In the genomic region with DNA sequence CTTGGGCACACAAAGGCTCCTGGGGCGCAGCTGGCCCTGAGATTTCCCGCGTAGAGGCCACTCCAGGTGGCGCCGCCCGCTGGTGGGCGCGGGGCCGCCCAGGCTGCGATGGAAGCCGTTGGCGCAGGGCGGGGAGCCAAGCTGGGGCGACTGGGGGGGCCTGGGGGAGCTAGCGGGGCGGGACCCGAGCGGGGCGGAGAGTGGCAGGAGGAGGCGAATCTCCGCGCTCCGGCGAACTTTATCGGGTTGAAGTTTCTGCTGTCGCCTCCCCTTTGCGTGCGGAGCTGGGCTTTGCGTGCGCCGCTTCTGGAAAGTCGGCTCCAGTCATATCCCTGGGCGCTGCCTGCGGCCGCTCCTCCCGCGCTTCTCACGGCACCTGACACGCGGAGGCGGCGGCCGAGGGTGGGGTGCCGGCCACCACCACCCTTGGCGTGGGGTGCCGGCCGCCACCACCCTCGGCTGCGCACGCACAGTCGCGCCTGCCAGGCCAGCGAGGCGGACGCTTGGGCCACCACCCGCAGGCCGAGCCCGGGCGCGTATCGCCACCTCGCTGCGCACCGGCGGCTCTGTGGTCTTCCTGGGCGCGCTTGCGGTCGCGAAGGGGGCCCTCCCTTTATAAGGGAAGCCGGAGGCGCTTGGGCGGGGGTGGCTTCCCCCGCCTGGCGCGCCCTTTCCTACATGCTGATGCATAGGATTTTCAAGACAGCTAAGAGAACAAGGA, we compare ENCODE assay signal across 8 cellular contexts. TPM values are rescaled to one million over a fixed set of nuclear protein-coding genes. Genes with fewer than 3 reads are reported as not detected.
A peak's percentile ranks its signal among the peaks of the same experiment; 100 is the strongest.
DNase-seq lines count a peak whose midpoint lies in the region; ATAC-seq and TF ChIP-seq lines count a peak whose summit lies in the region.

No MANE protein-coding gene starts in this region.

- TF ChIP-seq CTCF in HFFc6 (IDR thresholded peaks at IDR 0.05) = peak; percentile 60
- TF ChIP-seq CTCF in thoracic aorta (IDR thresholded peaks at IDR 0.05) = no peak

- H3K36me3 ChIP-seq in thoracic aorta = no peaks in the 10 kb centered on the region

- H3K9me3 Mint-ChIP-seq in HFFc6 = no peaks in the 10 kb centered on the region
- H3K9me3 Mint-ChIP-seq in activated CD4-positive, alpha-beta T cell treated with anti-CD3 and anti-CD28 coated beads, Interleukin-2, amount 10 ng/mL, durations not matched to agents 7 days and 5 days = no peaks in the 10 kb centered on the region
- H3K9me3 Mint-ChIP-seq in naive thymus-derived CD8-positive, alpha-beta T cell = no peaks in the 10 kb centered on the region

- peaks cover 3 to 37% of the 10 kb centered on the region in 2 donors for H3K4me1 ChIP-seq in thoracic aorta (ENCODE audit: control insufficient read depth in 1 of 2, low read depth in 2 of 2)

- no peaks in the 10 kb centered on the region for H3K9me3 ChIP-seq in thoracic aorta

- H3K27ac ChIP-seq in thoracic aorta = peak overlapping the region in 1 of 2 donors; percentile 48

- no peaks in the 10 kb centered on the region for H3K4me1 Mint-ChIP-seq in HFFc6 (ENCODE audit: low read depth)
- H3K4me1 Mint-ChIP-seq in activated CD4-positive, alpha-beta T cell treated with anti-CD3 and anti-CD28 coated beads, Interleukin-2, amount 10 ng/mL, durations not matched to agents 7 days and 5 days = peaks cover 39% of the 10 kb centered on the region
- peaks cover 5 to 19% (median 14%) of the 10 kb centered on the region in 4 donors for H3K4me1 Mint-ChIP-seq in naive thymus-derived CD8-positive, alpha-beta T cell

- H3K4me3 ChIP-seq in thoracic aorta = peak overlapping the region; percentile 80

- H3K36me3 Mint-ChIP-seq in HFFc6 (ENCODE audit: low read depth) = no peaks in the 10 kb centered on the region
- peaks cover 9% of the 10 kb centered on the region for H3K36me3 Mint-ChIP-seq in activated CD4-positive, alpha-beta T cell treated with anti-CD3 and anti-CD28 coated beads, Interleukin-2, amount 10 ng/mL, durations not matched to agents 7 days and 5 days (ENCODE audit: low read depth)
- H3K36me3 Mint-ChIP-seq in naive thymus-derived CD8-positive, alpha-beta T cell = peaks cover 0 to 3% (median 0%) of the 10 kb centered on the region in 3 donors

- POLR2A ChIA-PET in activated CD4-positive, alpha-beta T cell treated with anti-CD3 and anti-CD28 coated beads, Interleukin-2, amount 10 ng/mL, durations not matched to agents 7 days and 5 days (lab: Charles Lee) = interaction anchor here (1.4 kb wide), 1 partner anchor 19 kb away, joined by 3 read pairs; no protein-coding TSS in a partner anchor
- POLR2A ChIA-PET in naive thymus-derived CD8-positive, alpha-beta T cell (lab: Charles Lee) = no interaction called here

- ATAC-seq in naive thymus-derived CD8-positive, alpha-beta T cell = peak in 1 of 2 donors; percentile 32
- ATAC-seq in thoracic aorta (ENCODE audit: insufficient number of reproducible peaks, low FRiP score, low read depth) = no peak

- DNase-seq in DMS153 (lab: John Stamatoyannopoulos, UW) (peak; percentile 36), DMS153 treated with DMSO at 0.1 percent for 48 hours (lab: John Stamatoyannopoulos, UW; ENCODE audit: unreplicated experiment) (no peak), HFFc6 (peak; percentile 56), NCI-H1694 treated with DMSO at 0.1 percent for 48 hours (lab: John Stamatoyannopoulos, UW) (peak; percentile 92), fibroblast of gingiva (ENCODE audit: low read depth) (peak; percentile 97), thoracic aorta (ENCODE audit: low spot score) (no peak)
- peak; percentile 78 for DNase-seq in activated CD4-positive, alpha-beta T cell treated with anti-CD3 and anti-CD28 coated beads, Interleukin-2, amount 10 ng/mL, durations not matched to agents 7 days and 5 days
- DNase-seq in naive thymus-derived CD8-positive, alpha-beta T cell = no peak

- peaks cover 14% of the 10 kb centered on the region for H3K27me3 ChIP-seq in thoracic aorta (replicated peaks; ENCODE audit: insufficient read depth)

- peaks cover 31% of the 10 kb centered on the region for H3K27me3 Mint-ChIP-seq in HFFc6 (ENCODE audit: insufficient read depth)
- peaks cover 49% of the 10 kb centered on the region for H3K27me3 Mint-ChIP-seq in activated CD4-positive, alpha-beta T cell treated with anti-CD3 and anti-CD28 coated beads, Interleukin-2, amount 10 ng/mL, durations not matched to agents 7 days and 5 days
- H3K27me3 Mint-ChIP-seq in naive thymus-derived CD8-positive, alpha-beta T cell = peaks cover 25 to 66% (median 51%) of the 10 kb centered on the region in 5 donors

- CTCF ChIA-PET in activated CD4-positive, alpha-beta T cell treated with anti-CD3 and anti-CD28 coated beads, Interleukin-2, amount 10 ng/mL, durations not matched to agents 7 days and 5 days (lab: Charles Lee) = interaction anchor here (0.6 to 2.1 kb wide), 16 partner anchors 10 to 771 kb away, joined by 3 to 7 read pairs (median 4); no protein-coding TSS in a partner anchor

- H3K4me3 Mint-ChIP-seq in HFFc6 = peak overlapping the region; percentile 80
- H3K4me3 Mint-ChIP-seq in activated CD4-positive, alpha-beta T cell treated with anti-CD3 and anti-CD28 coated beads, Interleukin-2, amount 10 ng/mL, durations not matched to agents 7 days and 5 days = peak overlapping the region; percentile 80
- peak overlapping the region in 8 of 10 donors; percentile 24 to 76 (median 60) for H3K4me3 Mint-ChIP-seq in naive thymus-derived CD8-positive, alpha-beta T cell

- peak overlapping the region; percentile 31; the same call in 1 of the 2 replicates for H3K27ac Mint-ChIP-seq in HFFc6
- H3K27ac Mint-ChIP-seq in activated CD4-positive, alpha-beta T cell treated with anti-CD3 and anti-CD28 coated beads, Interleukin-2, amount 10 ng/mL, durations not matched to agents 7 days and 5 days = peak overlapping the region; percentile 88
- H3K27ac Mint-ChIP-seq in naive thymus-derived CD8-positive, alpha-beta T cell = no peak overlapping the region

RNA-seq across cellular contexts. Expression of gene CYP1B1, which starts 0.9 kb away (rescaled TPM):
- under 1 TPM in 1 of 6 experiments, not detected in 5; 0.17 TPM for total RNA-seq in HFFc6 (2021; fragmentation: NEBNext Ultra II Directional; extraction: Animal tissue kit (Norgen Biotek cat#: 25700))
- total RNA-seq in activated CD4-positive, alpha-beta T cell treated with anti-CD3 and anti-CD28 coated beads, Interleukin-2, amount 10 ng/mL, durations not matched to agents 7 days and 5 days = 10 to 100 TPM; 13.8 to 15.4 TPM
- total RNA-seq in naive thymus-derived CD8-positive, alpha-beta T cell = 1 to 10 TPM; 2.3 to 3.9 TPM
- under 1 TPM in 2 of 3 donors, not detected in 1; 0.10 to 0.14 TPM for polyA plus RNA-seq in naive thymus-derived CD8-positive, alpha-beta T cell
- 10 to 100 TPM; 27.1 to 83.0 TPM for total RNA-seq in thoracic aorta

Comparison
In these comparisons a context has a peak if more than half of its experiments do, and no peak if none do; other contexts are left out.
1. DNase-seq: peak in DMS153 (single experiment), HFFc6 (single experiment), NCI-H1694 treated with DMSO at 0.1 percent for 48 hours (single experiment), activated CD4-positive, alpha-beta T cell treated with anti-CD3 and anti-CD28 coated beads, Interleukin-2, amount 10 ng/mL, durations not matched to agents 7 days and 5 days (single experiment) and fibroblast of gingiva (single experiment); none in DMS153 treated with DMSO at 0.1 percent for 48 hours (single experiment), naive thymus-derived CD8-positive, alpha-beta T cell (0 of 10) and thoracic aorta (single experiment).
2. H3K27ac Mint-ChIP-seq: peak in HFFc6 (single experiment) and activated CD4-positive, alpha-beta T cell treated with anti-CD3 and anti-CD28 coated beads, Interleukin-2, amount 10 ng/mL, durations not matched to agents 7 days and 5 days (single experiment); none in naive thymus-derived CD8-positive, alpha-beta T cell (0 of 10).
3. Peak in every context shown above with its lines, with median percentiles within 50 percentile points of each other: H3K4me3 Mint-ChIP-seq.